ENCODE assay signal across 2 cellular contexts in the genomic region with DNA sequence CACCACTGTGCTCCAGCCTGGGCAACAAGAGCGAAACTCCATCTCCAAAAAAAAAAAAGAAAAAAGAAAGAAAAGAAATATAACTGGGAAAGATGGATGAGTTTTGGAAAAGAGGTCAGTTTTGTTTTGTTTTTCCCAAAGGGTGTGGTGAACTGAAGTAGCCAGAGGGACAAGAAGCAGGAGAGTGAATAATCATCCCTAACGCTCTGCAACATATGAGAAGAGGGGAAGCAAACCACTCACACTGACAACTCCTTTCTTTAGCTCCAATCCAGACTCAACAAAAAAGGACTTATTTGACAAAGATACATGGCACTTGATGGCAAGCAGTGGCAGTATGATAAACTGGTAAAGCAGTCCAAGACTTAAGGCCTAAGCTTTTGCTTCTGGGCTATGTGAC.
TF ChIP-seq lines count a peak whose summit lies in the region.

No MANE protein-coding gene starts in this region.

TF ChIP-seq in HepG2, 621 proteins besides CTCF, POLR2A, EP300 and RAD21:
- TF ChIP-seq ZNF644 (CRISPR knock-in tag; IDR thresholded peaks at IDR 0.05; ENCODE audit: low read depth), result no peak
- no peak for TF ChIP-seq RELA (CRISPR knock-in tag; IDR thresholded peaks at IDR 0.05)
- TF ChIP-seq ZNF629 (CRISPR knock-in tag; conservative IDR thresholded peaks at IDR 0.05), result no peak
- no peak for TF ChIP-seq ZNF460 (CRISPR knock-in tag; IDR thresholded peaks at IDR 0.05; ENCODE audit: borderline replicate concordance)
- TF ChIP-seq ZNF34 (CRISPR knock-in tag; IDR thresholded peaks at IDR 0.05; ENCODE audit: borderline replicate concordance), result no peak
- no peak for TF ChIP-seq MAFF (IDR thresholded peaks at IDR 0.05; ENCODE audit: low read depth, low read length)
- TF ChIP-seq XRCC5 (optimal IDR thresholded peaks at IDR 0.05; ENCODE audit: low read length), result no peak
- no peak for TF ChIP-seq KLF13 (CRISPR knock-in tag; IDR thresholded peaks at IDR 0.05)
- no peak for TF ChIP-seq HHEX (CRISPR knock-in tag; IDR thresholded peaks at IDR 0.05)
- TF ChIP-seq MAFG (CRISPR knock-in tag; IDR thresholded peaks at IDR 0.05), result no peak
- no peak for TF ChIP-seq HMG20B (CRISPR knock-in tag; conservative IDR thresholded peaks at IDR 0.05)
- no peak for TF ChIP-seq MNT (IDR thresholded peaks at IDR 0.05)
- no peak for TF ChIP-seq GMEB1 (CRISPR knock-in tag; IDR thresholded peaks at IDR 0.05; ENCODE audit: borderline replicate concordance)
- TF ChIP-seq FOSL2 (CRISPR knock-in tag; IDR thresholded peaks at IDR 0.05), result no peak

TF ChIP-seq in H1, 55 proteins besides CTCF, POLR2A, EP300 and RAD21:
- TF ChIP-seq CHD2 (IDR thresholded peaks at IDR 0.05; ENCODE audit: low read length) (no peak), SP4 (IDR thresholded peaks at IDR 0.05; ENCODE audit: low read length) (no peak), TEAD4 (IDR thresholded peaks at IDR 0.05; ENCODE audit: low read depth, low read length) (no peak), EGR1 (IDR thresholded peaks at IDR 0.05; ENCODE audit: borderline replicate concordance, low read depth, low read length) (no peak), JUN (IDR thresholded peaks at IDR 0.05; ENCODE audit: low read depth, low read length) (no peak), ATF3 (IDR thresholded peaks at IDR 0.05; ENCODE audit: insufficient read depth, low read depth, low read length) (no peak), BCL11A (IDR thresholded peaks at IDR 0.05; ENCODE audit: low read depth in 2 of 2, low read length in 2 of 2) (no peak)
